ENCODE assay signal across 16 cellular contexts in genomic region chr10:47049056-47049851, GRCh38.
"Had no signal": no experiment of that assay in that cellular context is flagged by ENCODE, and none has a peak within 500 bp of the region (broad histone marks: within the 10 kb centered on the region; RNA-seq: fewer than 3 reads in every experiment).

No MANE protein-coding gene starts in this region.

- H3K27me3 Mint-ChIP-seq: activated CD4-positive, alpha-beta T cell treated with anti-CD3 and anti-CD28 coated beads, Interleukin-2, amount 10 ng/mL, durations not matched to agents 7 days and 5 days; activated T-helper 17 cell treated with anti-CD3 and anti-CD28 coated beads, Interleukin-2, amount 50 U/mL, for 72 hours; central memory CD8-positive, alpha-beta T cell had no signal

- H3K27ac ChIP-seq: adrenal gland, ovary had no signal

- H3K9me3 Mint-ChIP-seq: activated CD4-positive, alpha-beta T cell treated with anti-CD3 and anti-CD28 coated beads, Interleukin-2, amount 10 ng/mL, durations not matched to agents 7 days and 5 days; activated T-helper 17 cell treated with anti-CD3 and anti-CD28 coated beads, Interleukin-2, amount 50 U/mL, for 72 hours; central memory CD8-positive, alpha-beta T cell; immature natural killer cell; neural crest cell; stimulated activated naive B cell treated with anti-CD40 and anti-IgM and Interleukin-4, amounts not matched to agents 10 μg/mL and 1 μg/mL and 100 μg/mL, for 72 hours; type B pancreatic cell had no signal

- H3K4me1 Mint-ChIP-seq: immature natural killer cell; stimulated activated naive B cell treated with anti-CD40 and anti-IgM and Interleukin-4, amounts not matched to agents 10 μg/mL and 1 μg/mL and 100 μg/mL, for 72 hours had no signal

- ATAC-seq: activated T-helper 17 cell treated with anti-CD3 and anti-CD28 coated beads, Interleukin-2, amount 50 U/mL, for 72 hours; left cardiac atrium; stimulated activated naive B cell treated with anti-CD40 and anti-IgM and Interleukin-4, amounts not matched to agents 10 μg/mL and 1 μg/mL and 100 μg/mL, for 72 hours had no signal

- DNase-seq: activated CD4-positive, alpha-beta T cell treated with anti-CD3 and anti-CD28 coated beads, Interleukin-2, amount 10 ng/mL, durations not matched to agents 7 days and 5 days; activated naive CD4-positive, alpha-beta T cell treated with Interleukin-2 at 50 U/mL for 16 hours; effector CD8-positive, alpha-beta T cell; immature natural killer cell; midbrain; stimulated activated CD4-positive, alpha-beta T cell treated with anti-CD3 and anti-CD28 coated beads, Interleukin-2, amount 100 ng/mL, for 48 hours; stimulated activated naive B cell treated with anti-CD40 and anti-IgM and Interleukin-4, amounts not matched to agents 10 μg/mL and 1 μg/mL and 100 μg/mL, for 72 hours had no signal

- H3K4me3 Mint-ChIP-seq: activated CD4-positive, alpha-beta T cell treated with anti-CD3 and anti-CD28 coated beads, Interleukin-2, amount 10 ng/mL, durations not matched to agents 7 days and 5 days; activated T-helper 17 cell treated with anti-CD3 and anti-CD28 coated beads, Interleukin-2, amount 50 U/mL, for 72 hours; brain; central memory CD8-positive, alpha-beta T cell; immature natural killer cell; neural crest cell; stimulated activated naive B cell treated with anti-CD40 and anti-IgM and Interleukin-4, amounts not matched to agents 10 μg/mL and 1 μg/mL and 100 μg/mL, for 72 hours; type B pancreatic cell had no signal

- H3K36me3 ChIP-seq: adrenal gland, ovary had no signal

- H3K4me3 ChIP-seq: adrenal gland, lung, ovary had no signal

- H3K36me3 Mint-ChIP-seq: brain; immature natural killer cell; stimulated activated naive B cell treated with anti-CD40 and anti-IgM and Interleukin-4, amounts not matched to agents 10 μg/mL and 1 μg/mL and 100 μg/mL, for 72 hours; type B pancreatic cell had no signal

- H3K27me3 ChIP-seq: adrenal gland, ovary had no signal

- H3K27ac Mint-ChIP-seq: immature natural killer cell; stimulated activated naive B cell treated with anti-CD40 and anti-IgM and Interleukin-4, amounts not matched to agents 10 μg/mL and 1 μg/mL and 100 μg/mL, for 72 hours; type B pancreatic cell had no signal

- H3K9me3 ChIP-seq: adrenal gland, ovary had no signal

- H3K4me1 ChIP-seq: adrenal gland had no signal
